ENCODE assay signal across 23 cellular contexts in the genomic region with DNA sequence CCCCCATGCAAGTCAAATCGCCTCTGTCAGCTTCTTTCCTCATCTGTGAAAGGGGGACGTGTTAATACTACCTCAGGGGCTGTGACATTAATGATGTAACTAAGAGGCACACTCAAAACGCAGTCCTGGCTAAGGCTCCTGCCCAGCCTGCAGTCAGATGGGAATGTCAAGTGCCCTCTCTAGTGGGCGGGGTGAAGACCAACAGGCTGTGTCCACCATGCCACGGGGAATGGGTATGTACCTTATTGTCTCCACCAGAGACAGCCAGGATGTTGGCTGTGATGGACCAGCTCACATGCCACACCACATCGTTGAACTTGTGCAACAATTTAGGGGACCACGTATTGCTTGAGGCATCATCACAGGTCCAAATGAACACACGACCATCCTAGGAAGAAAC. TPM values are rescaled to one million over a fixed set of nuclear protein-coding genes. Genes with fewer than 3 reads are reported as not detected.
A peak's percentile ranks its signal among the peaks of the same experiment; 100 is the strongest.
DNase-seq lines count a peak whose midpoint lies in the region; ATAC-seq, FAIRE-seq and TF ChIP-seq lines count a peak whose summit lies in the region.
"Had no signal": no experiment of that assay in that cellular context is flagged by ENCODE, and none has a peak within 500 bp of the region (broad histone marks: within the 10 kb centered on the region; RNA-seq: fewer than 3 reads in every experiment).

No MANE protein-coding gene starts in this region.

- H3K9me3 ChIP-seq in T-helper 17 cell (ENCODE audit: control insufficient read depth, low read length, poor library complexity, severe bottlenecking) (no peaks in the 10 kb centered on the region), HepG2 (ENCODE audit: low read length) (no peaks in the 10 kb centered on the region), upper lobe of right lung (no peaks in the 10 kb centered on the region), heart right ventricle (no peaks in the 10 kb centered on the region)
- H3K9me3 ChIP-seq: Peyer's patch had no signal

- peaks cover 10% of the 10 kb centered on the region for H4K20me1 ChIP-seq in HepG2 (ENCODE audit: insufficient read depth, low read length)

- TF ChIP-seq CTCF in activated CD8-positive, alpha-beta T cell treated with anti-CD3 and anti-CD28 coated beads for 36 hours (IDR thresholded peaks at IDR 0.05) = no peak
- TF ChIP-seq CTCF in HepG2 (CRISPR knock-in tag; IDR thresholded peaks at IDR 0.05) (peak; percentile 21; the same call in 1 of the 2 replicates), upper lobe of right lung (IDR thresholded peaks at IDR 0.05) (no peak), heart right ventricle (IDR thresholded peaks at IDR 0.05) (no peak)

- no peak for ATAC-seq in activated CD8-positive, alpha-beta T cell treated with anti-CD3 and anti-CD28 coated beads for 36 hours
- ATAC-seq in activated CD8-positive, alpha-beta T cell treated with anti-CD3 and anti-CD28 coated beads, Interleukin-2, amount 10 ng/mL, durations not matched to agents 7 days and 5 days = no peak
- ATAC-seq in T-helper 17 cell (no peak), HepG2 (peak; percentile 9), upper lobe of right lung (peak; percentile 64), heart right ventricle (no peak)
- ATAC-seq: GM23338 had no signal

- CTCF ChIA-PET in activated CD8-positive, alpha-beta T cell treated with anti-CD3 and anti-CD28 coated beads for 36 hours (lab: Charles Lee) = no interaction called here
- CTCF ChIA-PET in activated CD8-positive, alpha-beta T cell treated with anti-CD3 and anti-CD28 coated beads, Interleukin-2, amount 10 ng/mL, durations not matched to agents 7 days and 5 days (lab: Charles Lee) = no interaction called here
- CTCF ChIA-PET in HepG2 (lab: Yijun Ruan, JAX; ENCODE audit: low intra/inter-chr PET ratio, low total read pairs) = no interaction called here

- no peak overlapping the region for H3K4me3 Mint-ChIP-seq in activated CD8-positive, alpha-beta T cell treated with anti-CD3 and anti-CD28 coated beads for 36 hours
- H3K4me3 Mint-ChIP-seq in activated CD8-positive, alpha-beta T cell treated with anti-CD3 and anti-CD28 coated beads, Interleukin-2, amount 10 ng/mL, durations not matched to agents 7 days and 5 days = no peak overlapping the region
- H3K4me3 Mint-ChIP-seq in T-helper 17 cell = no peak overlapping the region
- H3K4me3 Mint-ChIP-seq: CD4-positive, alpha-beta T cell; GM23338 had no signal

- no peak overlapping the region for H3K4me2 ChIP-seq in HepG2 (ENCODE audit: low read depth, low read length)
- H3K4me2 ChIP-seq: GM23338 had no signal

- H3K27me3 Mint-ChIP-seq in activated CD8-positive, alpha-beta T cell treated with anti-CD3 and anti-CD28 coated beads for 36 hours = no peaks in the 10 kb centered on the region
- no peaks in the 10 kb centered on the region for H3K27me3 Mint-ChIP-seq in activated CD8-positive, alpha-beta T cell treated with anti-CD3 and anti-CD28 coated beads, Interleukin-2, amount 10 ng/mL, durations not matched to agents 7 days and 5 days (ENCODE audit: low read depth)
- H3K27me3 Mint-ChIP-seq in T-helper 17 cell = no peaks in the 10 kb centered on the region
- H3K27me3 Mint-ChIP-seq: CD4-positive, alpha-beta T cell had no signal

- WGBS in HepG2 (ENCODE audit: low lambda C conversion rate) = 97% methylated on average over 8 of the region's 8 CpGs
- 79 to 84% methylated on average over 8 of the region's 8 CpGs for WGBS in heart right ventricle, 2 donors

- H3K27me3 ChIP-seq in HepG2 (ENCODE audit: control insufficient read depth in 1 of 2, insufficient read depth in 2 of 2, low read length in 2 of 2) (no peaks in the 10 kb centered on the region), upper lobe of right lung (no peaks in the 10 kb centered on the region), heart right ventricle (no peaks in the 10 kb centered on the region)
- H3K27me3 ChIP-seq: Peyer's patch had no signal

- no peak overlapping the region for H2AFZ ChIP-seq in HepG2 (ENCODE audit: low read length)
- H2AFZ ChIP-seq: GM23338 had no signal

- H3K4me3 ChIP-seq in HepG2 (replicated peaks in 1 of 3; ENCODE audit: insufficient read depth in 1 of 3, low read depth in 2 of 3, low read length in 3 of 3) = no peak overlapping the region
- H3K4me3 ChIP-seq in upper lobe of right lung = no peak overlapping the region
- H3K4me3 ChIP-seq in heart right ventricle = no peak overlapping the region
- H3K4me3 ChIP-seq: GM23338, Peyer's patch had no signal

- intact Hi-C loops in activated CD8-positive, alpha-beta T cell treated with anti-CD3 and anti-CD28 coated beads for 36 hours (cut with micrococcal nuclease) = no loop called here
- intact Hi-C loops in HepG2 (cut with micrococcal nuclease; ENCODE audit: unreplicated experiment) (no loop called here), upper lobe of right lung (cut with DNase I) (no loop called here), cardiac septum (cut with DNase I) (no loop called here), heart right ventricle (cut with DNase I) (no loop called here)

- TF ChIP-seq POLR2A in HepG2 (IDR thresholded peaks at IDR 0.05; ENCODE audit: insufficient read depth in 1 of 2, low read depth in 2 of 2, low read length in 2 of 2) = peak in 1 of 2 experiments; percentile 35; a peak in 2 of 4 replicates

- in situ Hi-C loops in HepG2 (cut with HindIII; ENCODE audit: extremely low pct_ligation_motif_present, low pct_unique_long_range_greater_than_20kb) = no loop called here

- peaks cover 43 to 87% of the 10 kb centered on the region in 2 experiments for H3K36me3 ChIP-seq in HepG2 (replicated peaks in 1 of 2; ENCODE audit: control insufficient read depth in 1 of 2, insufficient read depth in 2 of 2, low read length in 2 of 2)
- peaks cover 94% of the 10 kb centered on the region for H3K36me3 ChIP-seq in upper lobe of right lung
- peaks cover 0 to 100% (median 49%) of the 10 kb centered on the region in 9 donors for H3K36me3 ChIP-seq in heart right ventricle

- POLR2A ChIA-PET in activated CD8-positive, alpha-beta T cell treated with anti-CD3 and anti-CD28 coated beads for 36 hours (lab: Charles Lee) = interaction anchor here (0.8 to 2.7 kb wide), 6 partner anchors 8 to 24 kb away, joined by 3 to 10 read pairs (median 4); partner anchors contain the start of genes GHRL and SEC13
- POLR2A ChIA-PET in activated CD8-positive, alpha-beta T cell treated with anti-CD3 and anti-CD28 coated beads, Interleukin-2, amount 10 ng/mL, durations not matched to agents 7 days and 5 days (lab: Charles Lee) = interaction anchor here (0.7 to 1.2 kb wide), 2 partner anchors 12 to 654 kb away, joined by 3 read pairs; partner anchors contain the start of gene MTMR14
- POLR2A ChIA-PET in HepG2 (lab: Yijun Ruan, JAX) = interaction anchor here (0.7 to 1.1 kb wide), 2 partner anchors 11 to 15 kb away, joined by 3 read pairs; no protein-coding TSS in a partner anchor

- peaks cover 12% of the 10 kb centered on the region for H3K4me1 Mint-ChIP-seq in activated CD8-positive, alpha-beta T cell treated with anti-CD3 and anti-CD28 coated beads for 36 hours (ENCODE audit: low read depth)
- peaks cover 17% of the 10 kb centered on the region for H3K4me1 Mint-ChIP-seq in activated CD8-positive, alpha-beta T cell treated with anti-CD3 and anti-CD28 coated beads, Interleukin-2, amount 10 ng/mL, durations not matched to agents 7 days and 5 days (ENCODE audit: low read depth)
- peaks cover 8% of the 10 kb centered on the region for H3K4me1 Mint-ChIP-seq in T-helper 17 cell
- H3K4me1 Mint-ChIP-seq: GM23338 had no signal

- no peak for DNase-seq in activated CD8-positive, alpha-beta T cell treated with anti-CD3 and anti-CD28 coated beads for 36 hours
- DNase-seq in activated CD8-positive, alpha-beta T cell treated with anti-CD3 and anti-CD28 coated beads, Interleukin-2, amount 10 ng/mL, durations not matched to agents 7 days and 5 days = no peak
- DNase-seq in T-helper 17 cell = no peak
- DNase-seq in HepG2 (ENCODE audit: low spot score) = no peak
- DNase-seq in upper lobe of right lung = no peak
- DNase-seq in NCI-H446 treated with DMSO at 0.1 percent for 48 hours (lab: John Stamatoyannopoulos, UW) = no peak
- no peak for DNase-seq in cardiac septum (ENCODE audit: low spot score)
- DNase-seq in heart right ventricle = no peak
- DNase-seq: 8988T; CD4-positive, alpha-beta T cell; DMS153; GDM1; HCEC 1CT; KBM-7; NCI-H1105 treated with DMSO at 0.1 percent for 48 hours; NCI-H1694; NCI-H2081 treated with DMSO at 0.1 percent for 48 hours; Peyer's patch had no signal

- FAIRE-seq in HepG2 (lab: Jason Lieb, UNC) = no peak
- FAIRE-seq: GM19239 had no signal

- no TSS peak for BruUV-seq in HepG2 (replicated peaks; lab: Mats Ljungman, UMichigan)

- no peaks in the 10 kb centered on the region for H3K9me3 Mint-ChIP-seq in activated CD8-positive, alpha-beta T cell treated with anti-CD3 and anti-CD28 coated beads for 36 hours
- H3K9me3 Mint-ChIP-seq in activated CD8-positive, alpha-beta T cell treated with anti-CD3 and anti-CD28 coated beads, Interleukin-2, amount 10 ng/mL, durations not matched to agents 7 days and 5 days (ENCODE audit: insufficient read depth) = no peaks in the 10 kb centered on the region
- H3K9me3 Mint-ChIP-seq: CD4-positive, alpha-beta T cell; GM23338 had no signal

- H3K27ac Mint-ChIP-seq in activated CD8-positive, alpha-beta T cell treated with anti-CD3 and anti-CD28 coated beads for 36 hours = peak overlapping the region; percentile 0
- no peak overlapping the region for H3K27ac Mint-ChIP-seq in activated CD8-positive, alpha-beta T cell treated with anti-CD3 and anti-CD28 coated beads, Interleukin-2, amount 10 ng/mL, durations not matched to agents 7 days and 5 days
- H3K27ac Mint-ChIP-seq in T-helper 17 cell = peak overlapping the region; percentile 54
- H3K27ac Mint-ChIP-seq: CD4-positive, alpha-beta T cell; GM23338 had no signal

- H3K27ac ChIP-seq in HepG2 (ENCODE audit: extremely low read length, insufficient read depth, low read length) (no peak overlapping the region), upper lobe of right lung (no peak overlapping the region), heart right ventricle (no peak overlapping the region)
- H3K27ac ChIP-seq: Peyer's patch had no signal

- H3K36me3 Mint-ChIP-seq in activated CD8-positive, alpha-beta T cell treated with anti-CD3 and anti-CD28 coated beads for 36 hours (ENCODE audit: low read depth) = peaks cover 58% of the 10 kb centered on the region
- H3K36me3 Mint-ChIP-seq in activated CD8-positive, alpha-beta T cell treated with anti-CD3 and anti-CD28 coated beads, Interleukin-2, amount 10 ng/mL, durations not matched to agents 7 days and 5 days (ENCODE audit: low read depth) = peaks cover 79% of the 10 kb centered on the region
- H3K36me3 Mint-ChIP-seq in T-helper 17 cell (ENCODE audit: low read depth) = peaks cover 3% of the 10 kb centered on the region

- TF ChIP-seq EP300 in HepG2 (IDR thresholded peaks at IDR 0.05; ENCODE audit: low read depth in 2 of 2, low read length in 2 of 2) (no peak), HepG2 (CRISPR knock-in tag; IDR thresholded peaks at IDR 0.05; ENCODE audit: borderline replicate concordance) (no peak)

- no peak for TF ChIP-seq RAD21 in HepG2 (CRISPR knock-in tag; IDR thresholded peaks at IDR 0.05)

- H3K79me2 ChIP-seq in HepG2 (ENCODE audit: insufficient read depth, low read length) = no peaks in the 10 kb centered on the region

- H3K9ac ChIP-seq in HepG2 (ENCODE audit: insufficient read depth, low read depth, low read length) = no peak overlapping the region

- H3K4me1 ChIP-seq in HepG2 (ENCODE audit: insufficient read depth, low read length) (no peaks in the 10 kb centered on the region), upper lobe of right lung (no peaks in the 10 kb centered on the region), heart right ventricle (peaks cover 0 to 11% (median 0%) of the 10 kb centered on the region in 9 donors)

RNA-seq across cellular contexts. Expression of gene GHRL, which starts 11.0 kb away (rescaled TPM):
- total RNA-seq in activated CD8-positive, alpha-beta T cell treated with anti-CD3 and anti-CD28 coated beads for 36 hours = under 1 TPM in 1 of 2 experiments, not detected in 1; 0.22 TPM
- under 1 TPM; 0.21 to 0.63 TPM for total RNA-seq in activated CD8-positive, alpha-beta T cell treated with anti-CD3 and anti-CD28 coated beads, Interleukin-2, amount 10 ng/mL, durations not matched to agents 7 days and 5 days
- total RNA-seq in T-helper 17 cell (under 1 TPM; 0.73 to 0.85 TPM), HepG2 (2016; rRNA removed; fragmentation: Illumina TruSeq; extraction: Trizol) (0.09 TPM in 1 of 2 replicates, not detected in the other), upper lobe of right lung (2.2 TPM), cardiac septum (0.48 TPM), heart right ventricle (1 to 10 TPM in 1 of 10 donors, under 1 TPM in 6, not detected in 3; 0.32 to 1.0 (median 0.81) TPM)
- 0.71 TPM in 1 of 2 replicates, not detected in the other for total RNA-seq in HepG2 (2016; cell fraction: cytosol; rRNA removed; fragmentation: Illumina TruSeq; extraction: Trizol; ENCODE audit: low read depth)
- 0.22 TPM in 1 of 2 replicates, not detected in the other for total RNA-seq in HepG2 (2016; cell fraction: insoluble cytoplasmic fraction; rRNA removed; fragmentation: Illumina TruSeq; extraction: Trizol)
- total RNA-seq in HepG2 (2016; cell fraction: membrane; rRNA removed; fragmentation: Illumina TruSeq; extraction: Trizol) = not detected in 2 replicates
- not detected in 2 replicates for total RNA-seq in HepG2 (2016; cell fraction: nucleus; rRNA removed; fragmentation: Illumina TruSeq; extraction: Trizol)
- polyA plus RNA-seq in HepG2 (2011; rRNA removed) (not detected in 2 replicates), heart right ventricle (under 1 TPM; 0.12 to 0.88 TPM)
- polyA plus RNA-seq in HepG2 (2011; cell fraction: cytosol; rRNA removed) = not detected in 2 replicates
- 0.19 and 0.24 TPM in 2 replicates for polyA plus RNA-seq in HepG2 (2011; cell fraction: nucleus; rRNA removed)
- polyA plus RNA-seq in HepG2 (2012) = 0.59 TPM in 1 of 2 replicates, not detected in the other
- not detected in 2 replicates for polyA plus RNA-seq in HepG2 (2016; cell fraction: cytosol; fragmentation: Illumina TruSeq; extraction: Trizol; ENCODE audit: low read depth)
- not detected in 2 replicates for polyA plus RNA-seq in HepG2 (2016; cell fraction: insoluble cytoplasmic fraction; fragmentation: Illumina TruSeq; extraction: Trizol; ENCODE audit: low read depth)
- not detected in 2 replicates for polyA plus RNA-seq in HepG2 (2016; cell fraction: membrane; fragmentation: Illumina TruSeq; extraction: Trizol; ENCODE audit: low read depth)
- polyA plus RNA-seq in HepG2 (2016; cell fraction: nucleus; fragmentation: Illumina TruSeq; extraction: Trizol; ENCODE audit: insufficient read depth, low read depth) = 0.80 and 2.1 TPM in 2 replicates
- 0.21 TPM in 1 of 2 replicates, not detected in the other for polyA minus RNA-seq in HepG2 (2011; rRNA and poly(A)+ RNA removed; ENCODE audit: low replicate concordance)
- not detected in 2 replicates for polyA minus RNA-seq in HepG2 (2011; cell fraction: cytosol; rRNA and poly(A)+ RNA removed)
- polyA minus RNA-seq in HepG2 (2011; cell fraction: nucleus; rRNA and poly(A)+ RNA removed) = 0.87 TPM in 1 of 2 replicates, not detected in the other
- total RNA-seq: Daoy, GM23338, NCI-H460 had no signal
- polyA plus RNA-seq: BJ had no signal

RNA-seq across cellular contexts. Expression of gene SEC13, which starts 17.1 kb away (rescaled TPM):
- total RNA-seq in activated CD8-positive, alpha-beta T cell treated with anti-CD3 and anti-CD28 coated beads for 36 hours = 10 to 100 TPM; 89.7 to 89.8 TPM
- total RNA-seq in activated CD8-positive, alpha-beta T cell treated with anti-CD3 and anti-CD28 coated beads, Interleukin-2, amount 10 ng/mL, durations not matched to agents 7 days and 5 days = 10 to 100 TPM; 93.2 to 95.0 TPM
- total RNA-seq in T-helper 17 cell = 10 to 100 TPM; 87.0 to 88.0 TPM
- 391 and 418 TPM in 2 replicates for total RNA-seq in HepG2 (2016; rRNA removed; fragmentation: Illumina TruSeq; extraction: Trizol)
- 232 and 239 TPM in 2 replicates for total RNA-seq in HepG2 (2016; cell fraction: cytosol; rRNA removed; fragmentation: Illumina TruSeq; extraction: Trizol; ENCODE audit: low read depth)
- 366 and 400 TPM in 2 replicates for total RNA-seq in HepG2 (2016; cell fraction: insoluble cytoplasmic fraction; rRNA removed; fragmentation: Illumina TruSeq; extraction: Trizol)
- total RNA-seq in HepG2 (2016; cell fraction: membrane; rRNA removed; fragmentation: Illumina TruSeq; extraction: Trizol) = 335 TPM in 2 replicates
- 176 and 181 TPM in 2 replicates for total RNA-seq in HepG2 (2016; cell fraction: nucleus; rRNA removed; fragmentation: Illumina TruSeq; extraction: Trizol)
- polyA plus RNA-seq in HepG2 (2011; rRNA removed) = 266 and 288 TPM in 2 replicates
- 264 and 374 TPM in 2 replicates for polyA plus RNA-seq in HepG2 (2011; cell fraction: cytosol; rRNA removed)
- 204 and 219 TPM in 2 replicates for polyA plus RNA-seq in HepG2 (2011; cell fraction: nucleus; rRNA removed)
- polyA plus RNA-seq in HepG2 (2012) = 224 and 231 TPM in 2 replicates
- 171 and 195 TPM in 2 replicates for polyA plus RNA-seq in HepG2 (2016; cell fraction: cytosol; fragmentation: Illumina TruSeq; extraction: Trizol; ENCODE audit: low read depth)
- 327 and 374 TPM in 2 replicates for polyA plus RNA-seq in HepG2 (2016; cell fraction: insoluble cytoplasmic fraction; fragmentation: Illumina TruSeq; extraction: Trizol; ENCODE audit: low read depth)
- polyA plus RNA-seq in HepG2 (2016; cell fraction: membrane; fragmentation: Illumina TruSeq; extraction: Trizol; ENCODE audit: low read depth) = 204 and 212 TPM in 2 replicates
- 222 and 239 TPM in 2 replicates for polyA plus RNA-seq in HepG2 (2016; cell fraction: nucleus; fragmentation: Illumina TruSeq; extraction: Trizol; ENCODE audit: insufficient read depth, low read depth)
- 289 and 526 TPM in 2 replicates for polyA minus RNA-seq in HepG2 (2011; rRNA and poly(A)+ RNA removed; ENCODE audit: low replicate concordance)
- polyA minus RNA-seq in HepG2 (2011; cell fraction: cytosol; rRNA and poly(A)+ RNA removed) = 174 and 198 TPM in 2 replicates
- 192 and 208 TPM in 2 replicates for polyA minus RNA-seq in HepG2 (2011; cell fraction: nucleus; rRNA and poly(A)+ RNA removed)
- 81.3 TPM for total RNA-seq in upper lobe of right lung
- 59.2 TPM for total RNA-seq in cardiac septum
- total RNA-seq in heart right ventricle = 10 to 100 TPM; 48.0 to 69.6 (median 52.4) TPM
- 100 to 1,000 TPM in 1 of 2 donors, 10 to 100 TPM in 1; 28.4 to 175 TPM for polyA plus RNA-seq in heart right ventricle

RNA-seq across cellular contexts. Expression of gene TATDN2, which starts 55.5 kb away (rescaled TPM):
- total RNA-seq in activated CD8-positive, alpha-beta T cell treated with anti-CD3 and anti-CD28 coated beads for 36 hours = 10 to 100 TPM; 37.1 to 38.5 TPM
- total RNA-seq in activated CD8-positive, alpha-beta T cell treated with anti-CD3 and anti-CD28 coated beads, Interleukin-2, amount 10 ng/mL, durations not matched to agents 7 days and 5 days = 10 to 100 TPM; 57.0 to 61.6 TPM
- total RNA-seq in T-helper 17 cell (10 to 100 TPM; 56.8 to 63.7 TPM), HepG2 (2016; rRNA removed; fragmentation: Illumina TruSeq; extraction: Trizol) (21.9 and 23.9 TPM in 2 replicates), upper lobe of right lung (32.3 TPM), cardiac septum (19.8 TPM), heart right ventricle (10 to 100 TPM; 14.7 to 19.6 (median 17.7) TPM)
- total RNA-seq in HepG2 (2016; cell fraction: cytosol; rRNA removed; fragmentation: Illumina TruSeq; extraction: Trizol; ENCODE audit: low read depth) = 6.6 and 7.4 TPM in 2 replicates
- 20.1 and 20.5 TPM in 2 replicates for total RNA-seq in HepG2 (2016; cell fraction: insoluble cytoplasmic fraction; rRNA removed; fragmentation: Illumina TruSeq; extraction: Trizol)
- 26.1 and 26.9 TPM in 2 replicates for total RNA-seq in HepG2 (2016; cell fraction: membrane; rRNA removed; fragmentation: Illumina TruSeq; extraction: Trizol)
- 23.9 and 28.8 TPM in 2 replicates for total RNA-seq in HepG2 (2016; cell fraction: nucleus; rRNA removed; fragmentation: Illumina TruSeq; extraction: Trizol)
- polyA plus RNA-seq in HepG2 (2011; rRNA removed) (12.1 and 17.1 TPM in 2 replicates), heart right ventricle (10 to 100 TPM in 1 of 2 donors, 1 to 10 TPM in 1; 9.6 to 16.1 TPM)
- polyA plus RNA-seq in HepG2 (2011; cell fraction: cytosol; rRNA removed) = 12.0 and 14.6 TPM in 2 replicates
- 28.5 and 29.0 TPM in 2 replicates for polyA plus RNA-seq in HepG2 (2011; cell fraction: nucleus; rRNA removed)
- polyA plus RNA-seq in HepG2 (2012) = 21.4 and 21.6 TPM in 2 replicates
- 7.7 and 8.7 TPM in 2 replicates for polyA plus RNA-seq in HepG2 (2016; cell fraction: cytosol; fragmentation: Illumina TruSeq; extraction: Trizol; ENCODE audit: low read depth)
- 25.2 and 26.4 TPM in 2 replicates for polyA plus RNA-seq in HepG2 (2016; cell fraction: insoluble cytoplasmic fraction; fragmentation: Illumina TruSeq; extraction: Trizol; ENCODE audit: low read depth)
- polyA plus RNA-seq in HepG2 (2016; cell fraction: membrane; fragmentation: Illumina TruSeq; extraction: Trizol; ENCODE audit: low read depth) = 25.5 and 26.0 TPM in 2 replicates
- polyA plus RNA-seq in HepG2 (2016; cell fraction: nucleus; fragmentation: Illumina TruSeq; extraction: Trizol; ENCODE audit: insufficient read depth, low read depth) = 29.9 and 30.2 TPM in 2 replicates
- 33.5 and 56.4 TPM in 2 replicates for polyA minus RNA-seq in HepG2 (2011; rRNA and poly(A)+ RNA removed; ENCODE audit: low replicate concordance)
- 8.4 and 9.5 TPM in 2 replicates for polyA minus RNA-seq in HepG2 (2011; cell fraction: cytosol; rRNA and poly(A)+ RNA removed)
- 60.3 and 66.9 TPM in 2 replicates for polyA minus RNA-seq in HepG2 (2011; cell fraction: nucleus; rRNA and poly(A)+ RNA removed)

Comparison
In these comparisons a context has a peak if more than half of its experiments do, and no peak if none do; other contexts are left out.
1. ATAC-seq: peak in HepG2 (single experiment) and upper lobe of right lung (single experiment); none in activated CD8-positive, alpha-beta T cell treated with anti-CD3 and anti-CD28 coated beads for 36 hours (single experiment), activated CD8-positive, alpha-beta T cell treated with anti-CD3 and anti-CD28 coated beads, Interleukin-2, amount 10 ng/mL, durations not matched to agents 7 days and 5 days (single experiment), T-helper 17 cell (single experiment) and heart right ventricle (0 of 8).